21 cellular contexts compared by ENCODE assay signal in the genomic region with DNA sequence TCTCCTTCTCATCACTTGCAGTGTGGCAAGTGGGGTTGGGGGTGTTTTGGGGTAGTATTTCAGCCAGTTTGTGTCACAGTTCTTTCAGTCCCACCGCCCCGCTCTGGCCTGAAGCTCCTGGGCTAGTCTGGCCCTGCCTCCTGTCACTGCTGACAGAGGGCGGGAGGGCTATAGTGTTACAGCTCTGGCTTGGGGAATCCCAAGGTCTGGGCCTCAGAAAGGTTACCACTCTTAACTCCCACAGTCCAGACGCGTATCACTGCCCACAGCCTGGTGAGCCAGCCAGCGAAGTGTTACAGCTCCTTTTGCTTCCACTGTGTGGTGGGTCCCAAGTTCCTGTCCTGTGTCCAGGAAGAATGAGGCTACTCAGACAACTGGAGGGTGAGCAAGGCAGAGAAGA. TPM values are rescaled to one million over a fixed set of nuclear protein-coding genes. Genes with fewer than 3 reads are reported as not detected.
DNase-seq lines count a peak whose midpoint lies in the region; ATAC-seq and TF ChIP-seq lines count a peak whose summit lies in the region.
"Had no signal": no experiment of that assay in that cellular context is flagged by ENCODE, and none has a peak within 500 bp of the region (broad histone marks: within the 10 kb centered on the region; RNA-seq: fewer than 3 reads in every experiment).

No MANE protein-coding gene starts in this region.

- H3K9me3 Mint-ChIP-seq in activated T-helper 17 cell treated with anti-CD3 and anti-CD28 coated beads, Interleukin-2, amount 50 U/mL, for 72 hours = no peaks in the 10 kb centered on the region
- H3K9me3 Mint-ChIP-seq in stimulated activated memory B cell treated with anti-CD40 and anti-IgM and Interleukin-4, amounts not matched to agents 10 μg/mL and 1 μg/mL and 100 μg/mL, for 72 hours = no peaks in the 10 kb centered on the region
- H3K9me3 Mint-ChIP-seq: CD8-positive, alpha-beta memory T cell had no signal

- H3K4me1 ChIP-seq in Panc1 (ENCODE audit: control insufficient read depth, insufficient read depth, low read length) = no peaks in the 10 kb centered on the region; the same call in 1 of the 2 replicates
- no peaks in the 10 kb centered on the region for H3K4me1 ChIP-seq in effector memory CD4-positive, alpha-beta T cell (ENCODE audit: control insufficient read depth, insufficient read depth, low read length, poor library complexity, severe bottlenecking)
- H3K4me1 ChIP-seq: BE2C had no signal

- in situ Hi-C loops in Panc1 (cut with HindIII; ENCODE audit: low pct_unique_long_range_greater_than_20kb, low sequenced_read_pairs) = no loop called here

- no peaks in the 10 kb centered on the region for H3K4me1 Mint-ChIP-seq in activated T-helper 17 cell treated with anti-CD3 and anti-CD28 coated beads, Interleukin-2, amount 50 U/mL, for 72 hours
- no peaks in the 10 kb centered on the region for H3K4me1 Mint-ChIP-seq in stimulated activated memory B cell treated with anti-CD40 and anti-IgM and Interleukin-4, amounts not matched to agents 10 μg/mL and 1 μg/mL and 100 μg/mL, for 72 hours
- H3K4me1 Mint-ChIP-seq: CD4-positive, CD25-positive, alpha-beta regulatory T cell; CD8-positive, alpha-beta memory T cell had no signal

- H3K27ac ChIP-seq in Panc1 (ENCODE audit: low read length) = no peak overlapping the region
- no peak overlapping the region for H3K27ac ChIP-seq in effector memory CD4-positive, alpha-beta T cell (ENCODE audit: insufficient read depth, low read length, poor library complexity, severe bottlenecking)
- H3K27ac ChIP-seq: HL-60 had no signal

- intact Hi-C loops in Panc1 (cut with micrococcal nuclease; ENCODE audit: unreplicated experiment) = no loop called here

- no peak overlapping the region for H3K4me3 Mint-ChIP-seq in activated T-helper 17 cell treated with anti-CD3 and anti-CD28 coated beads, Interleukin-2, amount 50 U/mL, for 72 hours
- no peak overlapping the region for H3K4me3 Mint-ChIP-seq in stimulated activated memory B cell treated with anti-CD40 and anti-IgM and Interleukin-4, amounts not matched to agents 10 μg/mL and 1 μg/mL and 100 μg/mL, for 72 hours
- H3K4me3 Mint-ChIP-seq: CD4-positive, CD25-positive, alpha-beta regulatory T cell; CD8-positive, alpha-beta memory T cell had no signal

- DNase-seq in Panc1 (ENCODE audit: low read depth, low spot score) (no peak), left kidney (ENCODE audit: low read depth, low spot score) (peak; percentile 76), GM20000 (ENCODE audit: low spot score) (no peak), NAMALWA (ENCODE audit: low spot score) (no peak)
- DNase-seq in effector memory CD4-positive, alpha-beta T cell = no peak
- DNase-seq: ACHN; BE2C; C1 segment of cervical spinal cord; CD4-positive, CD25-positive, alpha-beta regulatory T cell; CD8-positive, alpha-beta memory T cell; COR-L47; DMS 273 treated with DMSO at 0.1 percent for 48 hours; DMS53; DND-41; EL; HCEC 1CT; IMR-90; KBM-7 had no signal

- BruUV-seq in Panc1 (replicated peaks; lab: Mats Ljungman, UMichigan) = no TSS peak

- no peaks in the 10 kb centered on the region for H3K9me3 ChIP-seq in Panc1 (ENCODE audit: control insufficient read depth, insufficient read depth, low read depth, low read length)
- no peaks in the 10 kb centered on the region for H3K9me3 ChIP-seq in effector memory CD4-positive, alpha-beta T cell (ENCODE audit: control insufficient read depth, low read length)
- H3K9me3 ChIP-seq: BE2C had no signal

- POLR2A ChIA-PET in Panc1 (lab: Charles Lee) = no interaction called here

- H3K4me3 ChIP-seq in Panc1 (ENCODE audit: low read depth in 2 of 2, low read length in 2 of 2) = no peak overlapping the region
- no peak overlapping the region for H3K4me3 ChIP-seq in effector memory CD4-positive, alpha-beta T cell (ENCODE audit: insufficient read depth, low read depth, low read length, poor library complexity, severe bottlenecking)

- no peaks in the 10 kb centered on the region for H3K36me3 ChIP-seq in Panc1 (ENCODE audit: control insufficient read depth, insufficient read depth, low read length)
- no peaks in the 10 kb centered on the region for H3K36me3 ChIP-seq in effector memory CD4-positive, alpha-beta T cell (ENCODE audit: control insufficient read depth, insufficient read depth, low read length)
- H3K36me3 ChIP-seq: BE2C had no signal

- TF ChIP-seq CTCF in Panc1 (IDR thresholded peaks at IDR 0.05) (no peak), GM20000 (IDR thresholded peaks at IDR 0.05; ENCODE audit: extremely low read depth, missing control alignments) (no peak)

- H3K36me3 Mint-ChIP-seq in activated T-helper 17 cell treated with anti-CD3 and anti-CD28 coated beads, Interleukin-2, amount 50 U/mL, for 72 hours (ENCODE audit: low read depth) = no peaks in the 10 kb centered on the region
- no peaks in the 10 kb centered on the region for H3K36me3 Mint-ChIP-seq in stimulated activated memory B cell treated with anti-CD40 and anti-IgM and Interleukin-4, amounts not matched to agents 10 μg/mL and 1 μg/mL and 100 μg/mL, for 72 hours
- H3K36me3 Mint-ChIP-seq: CD4-positive, CD25-positive, alpha-beta regulatory T cell; CD8-positive, alpha-beta memory T cell had no signal

- no peaks in the 10 kb centered on the region for H3K27me3 ChIP-seq in Panc1 (ENCODE audit: control insufficient read depth, insufficient read depth, low read length)
- H3K27me3 ChIP-seq in effector memory CD4-positive, alpha-beta T cell (replicated peaks; ENCODE audit: control insufficient read depth, insufficient read depth, low read length, poor library complexity, severe bottlenecking) = peaks cover 3% of the 10 kb centered on the region

- H3K27me3 Mint-ChIP-seq in activated T-helper 17 cell treated with anti-CD3 and anti-CD28 coated beads, Interleukin-2, amount 50 U/mL, for 72 hours = peaks cover 3% of the 10 kb centered on the region
- peaks cover 31% of the 10 kb centered on the region for H3K27me3 Mint-ChIP-seq in stimulated activated memory B cell treated with anti-CD40 and anti-IgM and Interleukin-4, amounts not matched to agents 10 μg/mL and 1 μg/mL and 100 μg/mL, for 72 hours

- ATAC-seq in Panc1 = peak; percentile 46; the same call in 1 of the 2 replicates
- ATAC-seq in activated T-helper 17 cell treated with anti-CD3 and anti-CD28 coated beads, Interleukin-2, amount 50 U/mL, for 72 hours (replicated peaks) = peak; percentile 12
- peak; percentile 57 for ATAC-seq in stimulated activated memory B cell treated with anti-CD40 and anti-IgM and Interleukin-4, amounts not matched to agents 10 μg/mL and 1 μg/mL and 100 μg/mL, for 72 hours

- CTCF ChIA-PET in Panc1 (lab: Charles Lee) = no interaction called here

- no peak overlapping the region for H3K27ac Mint-ChIP-seq in activated T-helper 17 cell treated with anti-CD3 and anti-CD28 coated beads, Interleukin-2, amount 50 U/mL, for 72 hours
- no peak overlapping the region for H3K27ac Mint-ChIP-seq in stimulated activated memory B cell treated with anti-CD40 and anti-IgM and Interleukin-4, amounts not matched to agents 10 μg/mL and 1 μg/mL and 100 μg/mL, for 72 hours
- H3K27ac Mint-ChIP-seq: CD4-positive, CD25-positive, alpha-beta regulatory T cell had no signal

RNA-seq across cellular contexts. Expression of a gene that starts 56.0 kb away (rescaled TPM):
- 17.4 TPM for total RNA-seq in Panc1 (2021; ENCODE audit: unreplicated experiment)
- 18.8 TPM for polyA plus RNA-seq in Panc1 (2012; ENCODE audit: insufficient read length)
- total RNA-seq in activated T-helper 17 cell treated with anti-CD3 and anti-CD28 coated beads, Interleukin-2, amount 50 U/mL, for 72 hours = 1 to 10 TPM; 5.8 to 9.6 TPM
